Comparison of ENCODE assay signal across 9 cellular contexts in the genomic region with DNA sequence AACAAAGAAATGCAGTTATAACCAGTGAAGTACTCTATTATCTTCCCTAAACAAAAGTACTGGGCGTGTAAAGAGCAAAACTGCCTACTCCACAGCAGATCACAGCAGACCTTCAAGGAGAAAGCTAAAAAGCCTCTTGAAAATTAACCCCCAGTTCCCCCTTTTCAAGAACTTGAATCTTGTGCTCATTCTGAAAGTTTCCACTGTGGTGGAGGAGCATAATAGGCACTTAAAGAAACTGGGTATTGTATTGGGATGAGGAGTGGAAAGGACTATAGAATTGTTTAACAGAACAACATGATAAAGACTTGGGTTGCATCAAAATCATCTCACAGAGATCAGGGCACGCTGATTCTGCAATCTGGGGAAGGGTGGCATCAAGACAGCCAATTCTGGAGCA. TPM values are rescaled to one million over a fixed set of nuclear protein-coding genes. Genes with fewer than 3 reads are reported as not detected.
A peak's percentile ranks its signal among the peaks of the same experiment; 100 is the strongest.
DNase-seq lines count a peak whose midpoint lies in the region; ATAC-seq, FAIRE-seq and TF ChIP-seq lines count a peak whose summit lies in the region.
"Had no signal": no experiment of that assay in that cellular context is flagged by ENCODE, and none has a peak within 500 bp of the region (broad histone marks: within the 10 kb centered on the region; RNA-seq: fewer than 3 reads in every experiment).

No MANE protein-coding gene starts in this region.

- peak overlapping the region; percentile 98; the same call in 1 of the 2 replicates for H3K56ac ChIP-seq in IMR-90 (ENCODE audit: extremely low read depth, insufficient read depth, low read length)

- H2BK120ac ChIP-seq in IMR-90 (ENCODE audit: low read depth, low read length), result peak overlapping the region; percentile 92

- TF ChIP-seq POLR2A in IMR-90 (IDR thresholded peaks at IDR 0.05; ENCODE audit: low read depth, low read length), result no peak

- peaks cover 13% of the 10 kb centered on the region for H3K9me1 ChIP-seq in IMR-90 (ENCODE audit: insufficient read depth, low read length)

- H3K79me1 ChIP-seq in IMR-90 (ENCODE audit: low read depth in 1 of 2, low read length in 2 of 2), result peaks cover 25 to 70% of the 10 kb centered on the region in 2 experiments

- H4K8ac ChIP-seq in IMR-90 (ENCODE audit: low read depth in 2 of 2, low read length in 2 of 2), result peak overlapping the region; percentile 16 to 98; a peak in 3 of 4 replicates

- H3K18ac ChIP-seq in IMR-90 (ENCODE audit: low read depth, low read length), result peak overlapping the region; percentile 93; the same call in 1 of the 2 replicates

- H2AK5ac ChIP-seq in IMR-90 (ENCODE audit: low read depth, low read length), result peak overlapping the region; percentile 66

- peak overlapping the region; percentile 10; the same call in 1 of the 2 replicates for H3K23ac ChIP-seq in IMR-90 (ENCODE audit: low read depth, low read length)

- ATAC-seq in IMR-90 (ENCODE audit: low read depth) (no peak), HG03159 (IDR thresholded peaks at IDR 0.05; ENCODE audit: unreplicated experiment) (no peak)

- H2BK5ac ChIP-seq in IMR-90 (ENCODE audit: low read depth, low read length, poor library complexity, severe bottlenecking), result peak overlapping the region; percentile 86

- H4K91ac ChIP-seq in IMR-90 (ENCODE audit: insufficient read depth, low read depth, low read length), result peak overlapping the region; percentile 99

- WGBS in IMR-90 (ENCODE audit: extremely low coverage in 2 of 2, insufficient read length in 1 of 2), 2 experiments, result no CpG with 5 or more reads among the region's 2 CpGs
- 53% methylated on average over 2 of the region's 2 CpGs for WGBS in mammary epithelial cell (ENCODE audit: low coverage, missing lambda C conversion rate)

- H3K9ac ChIP-seq in IMR-90 (ENCODE audit: low read depth, low read length), result peak overlapping the region; percentile 99
- no peak overlapping the region for H3K9ac ChIP-seq in mammary epithelial cell (ENCODE audit: insufficient read depth, low read length)
- H3K9ac ChIP-seq in muscle layer of colon (ENCODE audit: low read length), result no peak overlapping the region

- CTCF ChIA-PET in AG04450 (lab: Charles Lee) (interaction anchor here (1.1 to 1.4 kb wide), 3 partner anchors 11 to 88 kb away, joined by 5 to 8 read pairs (median 5); no protein-coding TSS in a partner anchor), IMR-90 (lab: Yijun Ruan, JAX) (no interaction called here), mammary epithelial cell (lab: Charles Lee; ENCODE audit: low non-redundant PET) (no interaction called here)

- H3K27me3 ChIP-seq in AG04450 (ENCODE audit: control insufficient read depth, insufficient read depth, low read length) (no peaks in the 10 kb centered on the region), IMR-90 (ENCODE audit: control insufficient read depth, insufficient read depth, low read length) (no peaks in the 10 kb centered on the region), mammary epithelial cell (ENCODE audit: insufficient read depth, low read length) (no peaks in the 10 kb centered on the region), muscle layer of colon (ENCODE audit: control insufficient read depth in 1 of 2, insufficient read depth in 2 of 2, low read length in 2 of 2) (no peaks in the 10 kb centered on the region)

- peaks cover 41% of the 10 kb centered on the region for H3K79me2 ChIP-seq in mammary epithelial cell (ENCODE audit: insufficient read depth, low read length)

- FAIRE-seq in urothelium cell line (lab: Jason Lieb, UNC), result no peak

- peak overlapping the region; percentile 85; the same call in 1 of the 2 replicates for H2BK20ac ChIP-seq in IMR-90 (ENCODE audit: low read depth, low read length)

- TF ChIP-seq RAD21 in IMR-90 (IDR thresholded peaks at IDR 0.05; ENCODE audit: low read length), result no peak

- H3K27ac ChIP-seq in AG04450 (ENCODE audit: low read depth, low read length), result no peak overlapping the region
- peak overlapping the region; percentile 96; the same call in 1 of the 2 replicates for H3K27ac ChIP-seq in IMR-90 (ENCODE audit: insufficient read depth, low read length)
- no peak overlapping the region for H3K27ac ChIP-seq in mammary epithelial cell (ENCODE audit: insufficient read depth, low read depth, low read length)
- peak overlapping the region; percentile 48 for H3K27ac ChIP-seq in muscle layer of colon (ENCODE audit: low read depth, low read length)

- H2BK15ac ChIP-seq in IMR-90 (ENCODE audit: low read depth, low read length), result peak overlapping the region; percentile 29; the same call in 2 of the 3 replicates

- peak overlapping the region; percentile 99 for H3K4ac ChIP-seq in IMR-90 (ENCODE audit: low read depth, low read length)

- no peak overlapping the region for H2AK9ac ChIP-seq in IMR-90 (replicated peaks; ENCODE audit: low read depth, low read length, poor library complexity)

- H3K9me3 ChIP-seq in AG04450 (ENCODE audit: control insufficient read depth, insufficient read depth, low read length), result no peaks in the 10 kb centered on the region; the same call in 1 of the 2 replicates
- no peaks in the 10 kb centered on the region for H3K9me3 ChIP-seq in IMR-90 (ENCODE audit: control insufficient read depth, insufficient read depth, low read length)
- no peaks in the 10 kb centered on the region for H3K9me3 ChIP-seq in mammary epithelial cell (replicated peaks; ENCODE audit: insufficient read depth, low read length)
- no peaks in the 10 kb centered on the region for H3K9me3 ChIP-seq in muscle layer of colon (ENCODE audit: low read length)

- TF ChIP-seq CTCF in AG04450 (IDR thresholded peaks at IDR 0.05; ENCODE audit: low read depth, low read length), result no peak
- no peak for TF ChIP-seq CTCF in IMR-90 (conservative IDR thresholded peaks at IDR 0.05; ENCODE audit: low read depth, low read length)
- no peak for TF ChIP-seq CTCF in mammary epithelial cell (conservative IDR thresholded peaks at IDR 0.05 in 1 of 2, IDR thresholded peaks at IDR 0.05 in 1 of 2; ENCODE audit: extremely low read depth in 1 of 2, insufficient read depth in 1 of 2, low read depth in 1 of 2, low read length in 2 of 2)

- H3K4me3 ChIP-seq in AG04450 (ENCODE audit: low read depth, low read length) (peak overlapping the region; percentile 90), IMR-90 (ENCODE audit: insufficient read depth, low read depth, low read length) (peak overlapping the region; percentile 60), mammary epithelial cell (replicated peaks in 1 of 3; ENCODE audit: insufficient read depth in 1 of 3, low read depth in 2 of 3, low read length in 3 of 3) (peak overlapping the region in 1 of 3 experiments; percentile 91), muscle layer of colon (ENCODE audit: low read depth in 1 of 2, low read length in 2 of 2) (peak overlapping the region in 1 of 2 donors; percentile 87)

- H3K4me1 ChIP-seq in IMR-90 (ENCODE audit: control insufficient read depth, insufficient read depth, low read length), result peaks cover 13% of the 10 kb centered on the region
- peaks cover 19% of the 10 kb centered on the region for H3K4me1 ChIP-seq in mammary epithelial cell (ENCODE audit: insufficient read depth, low read length)
- H3K4me1 ChIP-seq in muscle layer of colon (ENCODE audit: insufficient read depth, low read length), result peaks cover 26% of the 10 kb centered on the region

- BruUV-seq in IMR-90 (replicated peaks; lab: Mats Ljungman, UMichigan), result no TSS peak
- no TSS peak for BruUV-seq in mammary epithelial cell (replicated peaks; lab: Mats Ljungman, UMichigan)

- in situ Hi-C loops in IMR-90 (cut with MboI; ENCODE audit: low sequenced_read_pairs), result no loop called here
- in situ Hi-C loops in mammary epithelial cell (cut with MboI; ENCODE audit: low sequenced_read_pairs in 2 of 2), result no loop called here

- POLR2A ChIA-PET in AG04450 (lab: Yijun Ruan, JAX), result no interaction called here
- POLR2A ChIA-PET in IMR-90 (lab: Charles Lee; ENCODE audit: unreplicated experiment), result interaction anchor here (1.1 kb wide), 1 partner anchor 64 kb away, joined by 3 read pairs; no protein-coding TSS in a partner anchor

- dilution Hi-C loops in IMR-90 (cut with HindIII; ENCODE audit: low sequenced_read_pairs, unreplicated experiment), result no loop called here
- dilution Hi-C loops in mammary epithelial cell (cut with HindIII; ENCODE audit: low sequenced_read_pairs), result no loop called here

- peak overlapping the region; percentile 90 for H3K4me2 ChIP-seq in IMR-90 (ENCODE audit: low read depth, low read length)
- peak overlapping the region; percentile 87 for H3K4me2 ChIP-seq in mammary epithelial cell (ENCODE audit: insufficient read depth, low read depth, low read length)

- peak overlapping the region; percentile 99 for H3K14ac ChIP-seq in IMR-90 (replicated peaks; ENCODE audit: low read depth, low read length)

- H4K5ac ChIP-seq in IMR-90 (ENCODE audit: low read depth, low read length), result peak overlapping the region; percentile 54; the same call in 1 of the 2 replicates

- H2AFZ ChIP-seq in IMR-90 (replicated peaks; ENCODE audit: low read length, poor library complexity) (no peak overlapping the region), mammary epithelial cell (ENCODE audit: low read depth, low read length) (no peak overlapping the region)

- peaks cover 13% of the 10 kb centered on the region for H3K36me3 ChIP-seq in IMR-90 (ENCODE audit: control insufficient read depth, insufficient read depth, low read length)
- peaks cover 3% of the 10 kb centered on the region for H3K36me3 ChIP-seq in mammary epithelial cell (ENCODE audit: insufficient read depth, low read length)
- H3K36me3 ChIP-seq in muscle layer of colon (ENCODE audit: insufficient read depth, low read length), result no peaks in the 10 kb centered on the region

- intact Hi-C loops in IMR-90 (cut with micrococcal nuclease) (no loop called here), mammary epithelial cell (cut with micrococcal nuclease) (no loop called here)

- DNase-seq in AG04450 (ENCODE audit: low read depth, low spot score) (no peak), IMR-90 (no peak), mammary epithelial cell (no peak), dedifferentiated amniotic fluid mesenchymal stem cell (ENCODE audit: extremely low spot score) (no peak), urothelium cell line (ENCODE audit: low spot score) (no peak), inferior parietal cortex (ENCODE audit: extremely low spot score) (no peak)
- DNase-seq: effector memory CD4-positive, alpha-beta T cell had no signal

- peaks cover 11% of the 10 kb centered on the region; the same call in 1 of the 2 replicates for H4K20me1 ChIP-seq in IMR-90 (ENCODE audit: insufficient read depth, low read length)
- no peaks in the 10 kb centered on the region for H4K20me1 ChIP-seq in mammary epithelial cell (ENCODE audit: insufficient read depth, low read length)

RNA-seq across cellular contexts. Expression of gene WDR25, which starts 2.0 kb away (rescaled TPM):
- polyA plus RNA-seq in AG04450 (2011; rRNA removed) (16.0 and 16.8 TPM in 2 replicates), IMR-90 (2012; rRNA removed) (16.6 and 16.9 TPM in 2 replicates), mammary epithelial cell (7.2 TPM)
- polyA minus RNA-seq in AG04450 (2011; rRNA and poly(A)+ RNA removed), result 10.6 and 17.5 TPM in 2 replicates
- total RNA-seq in IMR-90 (2012; rRNA removed) (22.5 and 25.8 TPM in 2 replicates), mammary epithelial cell (10 to 100 TPM; 12.3 to 14.0 TPM)
- 14.0 and 18.1 TPM in 2 replicates for polyA plus RNA-seq in IMR-90 (2012; cell fraction: cytosol; rRNA removed)
- polyA plus RNA-seq in IMR-90 (2012; cell fraction: nucleus; rRNA removed; ENCODE audit: low replicate concordance), result 9.9 and 11.9 TPM in 2 replicates
- polyA minus RNA-seq in mammary epithelial cell, result 6.9 TPM

RNA-seq across cellular contexts. Expression of gene SLC25A47, which starts 51.1 kb away (rescaled TPM):
- polyA plus RNA-seq in AG04450 (2011; rRNA removed) (not detected in 2 replicates), IMR-90 (2012; rRNA removed) (not detected in 2 replicates), mammary epithelial cell (not detected)
- polyA minus RNA-seq in AG04450 (2011; rRNA and poly(A)+ RNA removed), result not detected in 2 replicates
- total RNA-seq in IMR-90 (2012; rRNA removed) (not detected in 2 replicates), mammary epithelial cell (not detected)
- 0.02 TPM in 1 of 2 replicates, not detected in the other for polyA plus RNA-seq in IMR-90 (2012; cell fraction: cytosol; rRNA removed)
- polyA plus RNA-seq in IMR-90 (2012; cell fraction: nucleus; rRNA removed; ENCODE audit: low replicate concordance), result 0.10 TPM in 1 of 2 replicates, not detected in the other
- polyA minus RNA-seq in mammary epithelial cell, result not detected

Comparison
In these comparisons a context has a peak if more than half of its experiments do, and no peak if none do; other contexts are left out.
1. H3K27ac ChIP-seq: peak in IMR-90 (single experiment) and muscle layer of colon (single experiment); none in AG04450 (single experiment) and mammary epithelial cell (single experiment).